ENCODE assay signal across 14 cellular contexts in genomic region chr14:65824978-65825299, GRCh38.
"Had no signal": no experiment of that assay in that cellular context is flagged by ENCODE, and none has a peak within 500 bp of the region (broad histone marks: within the 10 kb centered on the region; RNA-seq: fewer than 3 reads in every experiment).

No MANE protein-coding gene starts in this region.

- H3K27ac ChIP-seq: body of pancreas, colonic mucosa, epithelial cell of prostate, heart left ventricle, lower lobe of right lung, right atrium auricular region, skin epidermis, suprapubic skin, WERI-Rb-1 had no signal

- H3K4me3 ChIP-seq: body of pancreas, colonic mucosa, heart left ventricle, lower lobe of right lung, right atrium auricular region, skin epidermis, suprapubic skin had no signal

- H3K36me3 Mint-ChIP-seq: activated CD4-positive, alpha-beta memory T cell treated with anti-CD3 and anti-CD28 coated beads for 36 hours; T-cell had no signal

- DNase-seq: left cardiac atrium, lower lobe of right lung had no signal

- H3K9me3 Mint-ChIP-seq: activated CD4-positive, alpha-beta memory T cell treated with anti-CD3 and anti-CD28 coated beads for 36 hours; stimulated activated naive CD8-positive, alpha-beta T cell treated with anti-CD3 and anti-CD28 coated beads, Interleukin-15, Interleukin-2, amounts not matched to agents 100 ng/mL and 50 ng/mL, for 24 hours; T-cell had no signal

- H3K4me3 Mint-ChIP-seq: activated CD4-positive, alpha-beta memory T cell treated with anti-CD3 and anti-CD28 coated beads for 36 hours; activated naive CD8-positive, alpha-beta T cell; stimulated activated naive CD8-positive, alpha-beta T cell treated with anti-CD3 and anti-CD28 coated beads, Interleukin-15, Interleukin-2, amounts not matched to agents 100 ng/mL and 50 ng/mL, for 24 hours; T-cell had no signal

- H3K27me3 Mint-ChIP-seq: activated CD4-positive, alpha-beta memory T cell treated with anti-CD3 and anti-CD28 coated beads for 36 hours; activated naive CD8-positive, alpha-beta T cell; stimulated activated naive CD8-positive, alpha-beta T cell treated with anti-CD3 and anti-CD28 coated beads, Interleukin-15, Interleukin-2, amounts not matched to agents 100 ng/mL and 50 ng/mL, for 24 hours; T-cell had no signal

- H3K9me3 ChIP-seq: body of pancreas, colonic mucosa, heart left ventricle, lower lobe of right lung, right atrium auricular region, suprapubic skin had no signal

- H3K27me3 ChIP-seq: body of pancreas, colonic mucosa, right atrium auricular region, suprapubic skin had no signal

- H3K27ac Mint-ChIP-seq: activated CD4-positive, alpha-beta memory T cell treated with anti-CD3 and anti-CD28 coated beads for 36 hours; activated naive CD8-positive, alpha-beta T cell; stimulated activated naive CD8-positive, alpha-beta T cell treated with anti-CD3 and anti-CD28 coated beads, Interleukin-15, Interleukin-2, amounts not matched to agents 100 ng/mL and 50 ng/mL, for 24 hours had no signal
